Comparison of ENCODE assay signal across 11 cellular contexts in the genomic region with DNA sequence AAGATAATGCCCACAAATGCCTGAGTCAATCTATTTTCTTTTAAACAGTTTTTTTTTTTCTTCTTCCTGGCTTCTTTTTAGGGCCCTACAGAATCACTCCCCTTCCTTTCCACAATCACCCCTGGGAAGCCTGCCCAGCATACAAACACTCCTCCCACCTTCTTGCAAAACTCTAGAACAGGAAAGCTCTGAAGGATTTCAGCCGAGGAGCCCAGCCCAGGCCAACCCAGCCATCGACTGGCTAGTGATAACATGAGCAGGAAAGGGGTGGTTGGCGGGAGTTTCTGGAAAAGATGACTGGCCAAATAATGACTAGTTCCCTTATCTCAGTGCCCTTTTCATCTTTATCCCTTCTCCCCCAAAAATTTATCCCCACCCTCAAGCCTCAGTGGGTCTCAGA.
DNase-seq lines count a peak whose midpoint lies in the region; ATAC-seq and TF ChIP-seq lines count a peak whose summit lies in the region.
"Had no signal": no experiment of that assay in that cellular context is flagged by ENCODE, and none has a peak within 500 bp of the region (broad histone marks: within the 10 kb centered on the region; RNA-seq: fewer than 3 reads in every experiment).

No MANE protein-coding gene starts in this region.

- no peak overlapping the region for H3K4me3 Mint-ChIP-seq in activated CD4-positive, alpha-beta T cell treated with anti-CD3 and anti-CD28 coated beads for 36 hours
- no peak overlapping the region for H3K4me3 Mint-ChIP-seq in progenitor cell of endocrine pancreas (ENCODE audit: low read depth)

- H3K4me1 Mint-ChIP-seq in activated CD4-positive, alpha-beta T cell treated with anti-CD3 and anti-CD28 coated beads for 36 hours: no peaks in the 10 kb centered on the region
- H3K4me1 Mint-ChIP-seq in progenitor cell of endocrine pancreas (ENCODE audit: low read depth): peaks cover 6% of the 10 kb centered on the region

- intact Hi-C loops in ascending aorta (cut with DNase I): loop anchor here (2.0 kb wide), 1 partner anchor 24 kb away; no protein-coding TSS in a partner anchor
- intact Hi-C loops in activated CD4-positive, alpha-beta T cell treated with anti-CD3 and anti-CD28 coated beads for 36 hours (cut with DNase I, micrococcal nuclease): no loop called here

- CTCF ChIA-PET in activated CD4-positive, alpha-beta T cell treated with anti-CD3 and anti-CD28 coated beads for 36 hours (lab: Charles Lee): interaction anchor here (1.0 kb wide), 1 partner anchor 14 kb away, joined by 4 read pairs; no protein-coding TSS in a partner anchor

- H3K36me3 ChIP-seq in ascending aorta (no peaks in the 10 kb centered on the region), right atrium auricular region (no peaks in the 10 kb centered on the region), skeletal muscle satellite cell (ENCODE audit: insufficient read depth, low read length) (no peaks in the 10 kb centered on the region)

- H3K9ac ChIP-seq in skeletal muscle satellite cell (ENCODE audit: low read depth, low read length): no peak overlapping the region

- no peaks in the 10 kb centered on the region for H3K36me3 Mint-ChIP-seq in activated CD4-positive, alpha-beta T cell treated with anti-CD3 and anti-CD28 coated beads for 36 hours (ENCODE audit: low read depth)
- peaks cover 1% of the 10 kb centered on the region for H3K36me3 Mint-ChIP-seq in progenitor cell of endocrine pancreas (ENCODE audit: insufficient read depth)

- H3K27me3 ChIP-seq in ascending aorta: no peaks in the 10 kb centered on the region
- no peaks in the 10 kb centered on the region for H3K27me3 ChIP-seq in right atrium auricular region
- H3K27me3 ChIP-seq in skeletal muscle satellite cell (ENCODE audit: control insufficient read depth, insufficient read depth, low read length): no peaks in the 10 kb centered on the region

- no peak overlapping the region for H3K27ac Mint-ChIP-seq in activated CD4-positive, alpha-beta T cell treated with anti-CD3 and anti-CD28 coated beads for 36 hours
- no peak overlapping the region for H3K27ac Mint-ChIP-seq in progenitor cell of endocrine pancreas

- ATAC-seq in activated CD4-positive, alpha-beta T cell treated with anti-CD3 and anti-CD28 coated beads for 36 hours: no peak
- no peak for ATAC-seq in GM21526 (IDR thresholded peaks at IDR 0.05; ENCODE audit: low FRiP score, unreplicated experiment)

- POLR2A ChIA-PET in activated CD4-positive, alpha-beta T cell treated with anti-CD3 and anti-CD28 coated beads for 36 hours (lab: Charles Lee): no interaction called here

- peak overlapping the region; percentile 38 for H3K4me2 ChIP-seq in skeletal muscle satellite cell (ENCODE audit: low read length)

- H3K4me3 ChIP-seq in ascending aorta (no peak overlapping the region), right atrium auricular region (no peak overlapping the region), skeletal muscle satellite cell (ENCODE audit: low read length) (no peak overlapping the region)

- no peaks in the 10 kb centered on the region for H3K27me3 Mint-ChIP-seq in activated CD4-positive, alpha-beta T cell treated with anti-CD3 and anti-CD28 coated beads for 36 hours
- H3K27me3 Mint-ChIP-seq in progenitor cell of endocrine pancreas: no peaks in the 10 kb centered on the region

- DNase-seq in GM03348 (ENCODE audit: low spot score) (peak; percentile 84), ascending aorta (ENCODE audit: low spot score in 2 of 2) (peak; percentile 62 to 95), right atrium auricular region (ENCODE audit: low spot score) (peak; percentile 97), DMS 273 treated with DMSO at 0.1 percent for 48 hours (lab: John Stamatoyannopoulos, UW) (no peak), progenitor cell of endocrine pancreas (ENCODE audit: low spot score, unreplicated experiment) (no peak)
- no peak for DNase-seq in activated CD4-positive, alpha-beta T cell treated with anti-CD3 and anti-CD28 coated beads for 36 hours
- DNase-seq: activated T-cell treated with anti-CD3 and anti-CD28 coated beads, Interleukin-2, amount 50 U/mL, for 48 hours; GDM1; SHP77 had no signal

- no peaks in the 10 kb centered on the region for H3K9me3 Mint-ChIP-seq in activated CD4-positive, alpha-beta T cell treated with anti-CD3 and anti-CD28 coated beads for 36 hours (ENCODE audit: low read depth)
- no peaks in the 10 kb centered on the region for H3K9me3 Mint-ChIP-seq in progenitor cell of endocrine pancreas (ENCODE audit: low read depth)

- TF ChIP-seq CTCF in ascending aorta (IDR thresholded peaks at IDR 0.05): no peak
- TF ChIP-seq CTCF in right atrium auricular region (IDR thresholded peaks at IDR 0.05): no peak
- TF ChIP-seq CTCF in progenitor cell of endocrine pancreas (IDR thresholded peaks at IDR 0.05; ENCODE audit: unreplicated experiment): no peak

- H3K4me1 ChIP-seq in ascending aorta (peaks cover 12 to 39% of the 10 kb centered on the region in 2 donors), right atrium auricular region (peaks cover 0 to 35% of the 10 kb centered on the region in 2 donors), skeletal muscle satellite cell (ENCODE audit: control insufficient read depth, insufficient read depth, low read length) (peaks cover 20% of the 10 kb centered on the region)

- H3K27ac ChIP-seq in ascending aorta (peak overlapping the region; percentile 79 to 82), right atrium auricular region (peak overlapping the region; percentile 22 to 63)

- H3K9me3 ChIP-seq in ascending aorta (no peaks in the 10 kb centered on the region), right atrium auricular region (no peaks in the 10 kb centered on the region), skeletal muscle satellite cell (replicated peaks; ENCODE audit: low read length) (no peaks in the 10 kb centered on the region)

Comparison
In these comparisons a context has a peak if more than half of its experiments do, and no peak if none do; other contexts are left out.
1. DNase-seq: peak in GM03348 (single experiment), ascending aorta (2 of 2) and right atrium auricular region (single experiment); none in activated CD4-positive, alpha-beta T cell treated with anti-CD3 and anti-CD28 coated beads for 36 hours (single experiment), DMS 273 treated with DMSO at 0.1 percent for 48 hours (single experiment) and progenitor cell of endocrine pancreas (single experiment).